1 cellular context compared by ENCODE assay signal in genomic region chr5:42811591-42812392, GRCh38.
TF ChIP-seq lines count a peak whose summit lies in the region.

TSS of gene SELENOP (minus strand) at chr5:42811892. CDS start at chr5:42808353, 3,539 bp downstream.

TF ChIP-seq in GM12878, 131 proteins besides CTCF, POLR2A, EP300 and RAD21 (continued from another document):
- TF ChIP-seq ZBTB4 (CRISPR knock-in tag; IDR thresholded peaks at IDR 0.05) (no peak), WRNIP1 (IDR thresholded peaks at IDR 0.05; ENCODE audit: borderline replicate concordance, low read depth, low read length) (no peak), RELA (IDR thresholded peaks at IDR 0.05; ENCODE audit: borderline replicate concordance, partially characterized antibody) (no peak), ZNF384 (IDR thresholded peaks at IDR 0.05; ENCODE audit: borderline replicate concordance, low read depth, low read length) (peak; percentile 51; the same call in 1 of the 2 replicates), ZNF217 (IDR thresholded peaks at IDR 0.05) (no peak), IKZF1 (conservative IDR thresholded peaks at IDR 0.05) (peak; percentile 54), ZBED1 (IDR thresholded peaks at IDR 0.05; ENCODE audit: borderline replicate concordance) (no peak), ATF7 (IDR thresholded peaks at IDR 0.05; ENCODE audit: low read depth) (peak; percentile 79), ZBTB33 (IDR thresholded peaks at IDR 0.05) (no peak), IKZF2 (IDR thresholded peaks at IDR 0.05) (peak; percentile 59 to 60; a peak in 2 of 4 replicates), USF2 (IDR thresholded peaks at IDR 0.05; ENCODE audit: borderline replicate concordance, low read depth, low read length) (no peak), MTA2 (IDR thresholded peaks at IDR 0.05; ENCODE audit: low read depth) (0 out of 2 replicates have a peak, but pooled peaks have one; percentile 28), SREBF1 (IDR thresholded peaks at IDR 0.05; ENCODE audit: low read length) (no peak), NFIC (IDR thresholded peaks at IDR 0.05; ENCODE audit: low read depth, low read length) (no peak), SMC3 (IDR thresholded peaks at IDR 0.05; ENCODE audit: borderline replicate concordance, low read length) (no peak), NR2F1 (conservative IDR thresholded peaks at IDR 0.05) (0 out of 2 replicates have a peak, but pooled peaks have one; percentile 46), REST (IDR thresholded peaks at IDR 0.05; ENCODE audit: low read depth, low read length) (no peak), NKRF (conservative IDR thresholded peaks at IDR 0.05) (no peak), BHLHE40 (IDR thresholded peaks at IDR 0.05; ENCODE audit: borderline replicate concordance in 1 of 2, low read depth in 2 of 2, low read length in 1 of 2) (peak in 1 of 2 experiments; percentile 62; a peak in 2 of 4 replicates), RELB (IDR thresholded peaks at IDR 0.05; ENCODE audit: low read depth) (peak; percentile 38; the same call in 1 of the 2 replicates), ESRRA (IDR thresholded peaks at IDR 0.05; ENCODE audit: low read length) (peak; percentile 89; the same call in 1 of the 2 replicates), SUZ12 (IDR thresholded peaks at IDR 0.05; ENCODE audit: unreplicated experiment) (no peak), DPF2 (IDR thresholded peaks at IDR 0.05) (0 out of 2 replicates have a peak, but pooled peaks have one; percentile 30), NBN (IDR thresholded peaks at IDR 0.05) (0 out of 2 replicates have a peak, but pooled peaks have one; percentile 35)
